Comparison of ENCODE assay signal across 1 cellular context in the genomic region with DNA sequence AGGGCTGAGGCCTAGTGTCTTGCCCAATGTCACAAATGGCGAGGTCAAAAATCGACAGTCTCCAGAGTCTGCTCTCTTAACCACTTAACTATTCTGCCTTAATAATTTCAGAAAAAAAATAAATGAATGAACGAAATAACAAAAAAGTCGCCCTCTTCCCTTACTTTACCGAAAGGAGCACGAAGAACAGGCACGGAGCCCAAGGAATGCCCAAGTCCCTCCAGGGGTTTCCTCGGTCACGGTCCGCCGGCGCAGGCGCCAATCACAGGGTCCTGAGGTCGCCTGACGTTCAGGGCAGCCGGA.
TF ChIP-seq lines count a peak whose summit lies in the region.

No MANE protein-coding gene starts in this region.

TF ChIP-seq in H1, 55 proteins besides CTCF, POLR2A, EP300 and RAD21:
- TF ChIP-seq RNF2 (IDR thresholded peaks at IDR 0.05; ENCODE audit: borderline replicate concordance, low read depth, low read length, missing control alignments, poor library complexity, severe bottlenecking): no peak
- no peak for TF ChIP-seq SIRT6 (IDR thresholded peaks at IDR 0.05; ENCODE audit: low read length)
- peak in 1 of 2 experiments; percentile 28; a peak in 1 of 4 replicates for TF ChIP-seq SIN3A (conservative IDR thresholded peaks at IDR 0.05 in 1 of 2, IDR thresholded peaks at IDR 0.05 in 1 of 2; ENCODE audit: low read depth in 1 of 2, low read length in 2 of 2)
- TF ChIP-seq, protein P1, sequence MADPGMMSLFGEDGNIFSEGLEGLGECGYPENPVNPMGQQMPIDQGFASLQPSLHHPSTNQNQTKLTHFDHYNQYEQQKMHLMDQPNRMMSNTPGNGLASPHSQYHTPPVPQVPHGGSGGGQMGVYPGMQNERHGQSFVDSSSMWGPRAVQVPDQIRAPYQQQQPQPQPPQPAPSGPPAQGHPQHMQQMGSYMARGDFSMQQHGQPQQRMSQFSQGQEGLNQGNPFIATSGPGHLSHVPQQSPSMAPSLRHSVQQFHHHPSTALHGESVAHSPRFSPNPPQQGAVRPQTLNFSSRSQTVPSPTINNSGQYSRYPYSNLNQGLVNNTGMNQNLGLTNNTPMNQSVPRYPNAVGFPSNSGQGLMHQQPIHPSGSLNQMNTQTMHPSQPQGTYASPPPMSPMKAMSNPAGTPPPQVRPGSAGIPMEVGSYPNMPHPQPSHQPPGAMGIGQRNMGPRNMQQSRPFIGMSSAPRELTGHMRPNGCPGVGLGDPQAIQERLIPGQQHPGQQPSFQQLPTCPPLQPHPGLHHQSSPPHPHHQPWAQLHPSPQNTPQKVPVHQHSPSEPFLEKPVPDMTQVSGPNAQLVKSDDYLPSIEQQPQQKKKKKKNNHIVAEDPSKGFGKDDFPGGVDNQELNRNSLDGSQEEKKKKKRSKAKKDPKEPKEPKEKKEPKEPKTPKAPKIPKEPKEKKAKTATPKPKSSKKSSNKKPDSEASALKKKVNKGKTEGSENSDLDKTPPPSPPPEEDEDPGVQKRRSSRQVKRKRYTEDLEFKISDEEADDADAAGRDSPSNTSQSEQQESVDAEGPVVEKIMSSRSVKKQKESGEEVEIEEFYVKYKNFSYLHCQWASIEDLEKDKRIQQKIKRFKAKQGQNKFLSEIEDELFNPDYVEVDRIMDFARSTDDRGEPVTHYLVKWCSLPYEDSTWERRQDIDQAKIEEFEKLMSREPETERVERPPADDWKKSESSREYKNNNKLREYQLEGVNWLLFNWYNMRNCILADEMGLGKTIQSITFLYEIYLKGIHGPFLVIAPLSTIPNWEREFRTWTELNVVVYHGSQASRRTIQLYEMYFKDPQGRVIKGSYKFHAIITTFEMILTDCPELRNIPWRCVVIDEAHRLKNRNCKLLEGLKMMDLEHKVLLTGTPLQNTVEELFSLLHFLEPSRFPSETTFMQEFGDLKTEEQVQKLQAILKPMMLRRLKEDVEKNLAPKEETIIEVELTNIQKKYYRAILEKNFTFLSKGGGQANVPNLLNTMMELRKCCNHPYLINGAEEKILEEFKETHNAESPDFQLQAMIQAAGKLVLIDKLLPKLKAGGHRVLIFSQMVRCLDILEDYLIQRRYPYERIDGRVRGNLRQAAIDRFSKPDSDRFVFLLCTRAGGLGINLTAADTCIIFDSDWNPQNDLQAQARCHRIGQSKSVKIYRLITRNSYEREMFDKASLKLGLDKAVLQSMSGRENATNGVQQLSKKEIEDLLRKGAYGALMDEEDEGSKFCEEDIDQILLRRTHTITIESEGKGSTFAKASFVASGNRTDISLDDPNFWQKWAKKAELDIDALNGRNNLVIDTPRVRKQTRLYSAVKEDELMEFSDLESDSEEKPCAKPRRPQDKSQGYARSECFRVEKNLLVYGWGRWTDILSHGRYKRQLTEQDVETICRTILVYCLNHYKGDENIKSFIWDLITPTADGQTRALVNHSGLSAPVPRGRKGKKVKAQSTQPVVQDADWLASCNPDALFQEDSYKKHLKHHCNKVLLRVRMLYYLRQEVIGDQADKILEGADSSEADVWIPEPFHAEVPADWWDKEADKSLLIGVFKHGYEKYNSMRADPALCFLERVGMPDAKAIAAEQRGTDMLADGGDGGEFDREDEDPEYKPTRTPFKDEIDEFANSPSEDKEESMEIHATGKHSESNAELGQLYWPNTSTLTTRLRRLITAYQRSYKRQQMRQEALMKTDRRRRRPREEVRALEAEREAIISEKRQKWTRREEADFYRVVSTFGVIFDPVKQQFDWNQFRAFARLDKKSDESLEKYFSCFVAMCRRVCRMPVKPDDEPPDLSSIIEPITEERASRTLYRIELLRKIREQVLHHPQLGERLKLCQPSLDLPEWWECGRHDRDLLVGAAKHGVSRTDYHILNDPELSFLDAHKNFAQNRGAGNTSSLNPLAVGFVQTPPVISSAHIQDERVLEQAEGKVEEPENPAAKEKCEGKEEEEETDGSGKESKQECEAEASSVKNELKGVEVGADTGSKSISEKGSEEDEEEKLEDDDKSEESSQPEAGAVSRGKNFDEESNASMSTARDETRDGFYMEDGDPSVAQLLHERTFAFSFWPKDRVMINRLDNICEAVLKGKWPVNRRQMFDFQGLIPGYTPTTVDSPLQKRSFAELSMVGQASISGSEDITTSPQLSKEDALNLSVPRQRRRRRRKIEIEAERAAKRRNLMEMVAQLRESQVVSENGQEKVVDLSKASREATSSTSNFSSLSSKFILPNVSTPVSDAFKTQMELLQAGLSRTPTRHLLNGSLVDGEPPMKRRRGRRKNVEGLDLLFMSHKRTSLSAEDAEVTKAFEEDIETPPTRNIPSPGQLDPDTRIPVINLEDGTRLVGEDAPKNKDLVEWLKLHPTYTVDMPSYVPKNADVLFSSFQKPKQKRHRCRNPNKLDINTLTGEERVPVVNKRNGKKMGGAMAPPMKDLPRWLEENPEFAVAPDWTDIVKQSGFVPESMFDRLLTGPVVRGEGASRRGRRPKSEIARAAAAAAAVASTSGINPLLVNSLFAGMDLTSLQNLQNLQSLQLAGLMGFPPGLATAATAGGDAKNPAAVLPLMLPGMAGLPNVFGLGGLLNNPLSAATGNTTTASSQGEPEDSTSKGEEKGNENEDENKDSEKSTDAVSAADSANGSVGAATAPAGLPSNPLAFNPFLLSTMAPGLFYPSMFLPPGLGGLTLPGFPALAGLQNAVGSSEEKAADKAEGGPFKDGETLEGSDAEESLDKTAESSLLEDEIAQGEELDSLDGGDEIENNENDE (IDR thresholded peaks at IDR 0.05; ENCODE audit: insufficient replicate concordance, low read length): no peak
- no peak for TF ChIP-seq EZH2 (IDR thresholded peaks at IDR 0.05; ENCODE audit: low read depth, low read length, severe bottlenecking)
- no peak for TF ChIP-seq EGR1 (IDR thresholded peaks at IDR 0.05; ENCODE audit: borderline replicate concordance, low read depth, low read length)
